In the genomic region with DNA sequence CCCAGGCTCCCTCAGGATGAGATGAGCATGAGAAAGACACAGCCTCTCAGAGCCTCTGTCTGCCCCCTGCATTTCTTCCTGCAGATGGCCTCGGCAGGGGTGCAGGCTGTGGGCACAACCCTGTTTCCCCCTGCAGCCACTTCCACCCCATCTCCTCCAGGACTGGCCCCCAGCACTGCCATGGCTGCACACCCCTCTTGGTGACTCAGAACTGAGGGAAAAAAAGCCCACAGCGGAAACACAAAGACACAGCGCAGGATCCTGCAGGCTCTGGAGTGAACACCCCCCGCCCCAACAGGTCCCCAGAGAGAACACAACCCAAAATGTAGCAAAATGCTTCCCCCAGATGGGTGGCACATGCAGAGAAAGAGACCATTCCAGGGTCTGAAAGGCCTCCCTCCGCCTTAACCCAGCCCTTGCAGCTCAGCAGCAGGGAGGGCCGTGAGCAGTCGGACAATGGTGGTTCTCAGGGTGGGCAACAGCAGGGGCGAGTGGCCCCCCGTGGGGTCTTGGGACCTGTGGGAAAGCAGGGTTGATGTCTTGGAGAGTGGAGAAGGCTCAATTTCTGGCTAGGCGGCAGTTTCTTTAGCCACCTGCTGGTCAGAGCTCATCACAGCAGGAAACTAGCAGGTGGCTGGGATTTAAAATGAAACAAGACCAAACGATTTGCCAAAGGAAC, we compare ENCODE assay signal across 9 cellular contexts. TPM values are rescaled to one million over a fixed set of nuclear protein-coding genes. Genes with fewer than 3 reads are reported as not detected.
DNase-seq lines count a peak whose midpoint lies in the region; ATAC-seq and TF ChIP-seq lines count a peak whose summit lies in the region.
"Had no signal": no experiment of that assay in that cellular context is flagged by ENCODE, and none has a peak within 500 bp of the region (broad histone marks: within the 10 kb centered on the region; RNA-seq: fewer than 3 reads in every experiment).

No MANE protein-coding gene starts in this region.

- no peak overlapping the region for H3K4me3 Mint-ChIP-seq in GM23338

- H3K27ac ChIP-seq in GM23338 (ENCODE audit: low read depth) (no peak overlapping the region), vagina (no peak overlapping the region)

- no peaks in the 10 kb centered on the region for H3K27me3 ChIP-seq in GM23338 (ENCODE audit: insufficient read depth)
- no peaks in the 10 kb centered on the region for H3K27me3 ChIP-seq in vagina

- H2AFZ ChIP-seq in GM23338 = no peak overlapping the region

- TF ChIP-seq CTCF in GM23338 (conservative IDR thresholded peaks at IDR 0.05; ENCODE audit: low read depth in 2 of 2) (peak; percentile 52 to 55), vagina (IDR thresholded peaks at IDR 0.05) (no peak)

- H3K9me3 ChIP-seq in vagina = no peaks in the 10 kb centered on the region

- peaks cover 6% of the 10 kb centered on the region; the same call in 1 of the 2 replicates for H4K20me1 ChIP-seq in GM23338 (replicated peaks; ENCODE audit: insufficient read depth)

- DNase-seq in COLO668 (lab: John Stamatoyannopoulos, UW; ENCODE audit: unreplicated experiment) = peak; percentile 38
- DNase-seq in GM23338 (ENCODE audit: low spot score) = peak; percentile 61
- peak; percentile 18 for DNase-seq in UCSD-AML1 (lab: John Stamatoyannopoulos, UW; ENCODE audit: unreplicated experiment)
- DNase-seq in left kidney (ENCODE audit: low read depth, low spot score) = peak; percentile 42
- no peak for DNase-seq in 8988T
- DNase-seq in GF-D8 (lab: John Stamatoyannopoulos, UW) = no peak
- DNase-seq in vagina (ENCODE audit: extremely low spot score in 2 of 2) = no peak
- no peak for DNase-seq in activated CD4-positive, alpha-beta T cell treated with anti-CD3 and anti-CD28 coated beads for 48 hours
- DNase-seq: NCI-H1436 treated with DMSO at 0.1 percent for 48 hours had no signal

- ATAC-seq in GM23338 = peak; percentile 51

- peaks cover 16% of the 10 kb centered on the region for H3K36me3 Mint-ChIP-seq in GM23338 (ENCODE audit: low read depth)

- H3K27ac Mint-ChIP-seq in GM23338 = no peak overlapping the region; the same call in 1 of the 2 replicates

- intact Hi-C loops in vagina (cut with DNase I) = no loop called here

- H3K9me3 Mint-ChIP-seq in GM23338 = peaks cover 8% of the 10 kb centered on the region; the same call in 2 of the 3 replicates

- H3K79me2 ChIP-seq in GM23338 (replicated peaks; ENCODE audit: insufficient read depth) = peaks cover 33% of the 10 kb centered on the region

- H3K36me3 ChIP-seq in GM23338 (ENCODE audit: insufficient read depth) (no peaks in the 10 kb centered on the region), vagina (peaks cover 0 to 10% of the 10 kb centered on the region in 2 donors)

- TF ChIP-seq POLR2A in vagina (IDR thresholded peaks at IDR 0.05) = no peak

- no peak overlapping the region for H3K4me2 ChIP-seq in GM23338

- no peak overlapping the region for H3K4me3 ChIP-seq in GM23338
- H3K4me3 ChIP-seq in vagina = no peak overlapping the region

- H3K9me2 ChIP-seq in GM23338 (ENCODE audit: insufficient read depth) = no peaks in the 10 kb centered on the region

- H3F3A ChIP-seq in GM23338 (replicated peaks; ENCODE audit: low read depth) = 0 out of 2 replicates have a peak, but pooled peaks cover 5% of the 10 kb centered on the region

- peaks cover 10% of the 10 kb centered on the region for H3K27me3 Mint-ChIP-seq in GM23338 (ENCODE audit: insufficient read depth, low read depth, poor library complexity)

- H3K4me1 Mint-ChIP-seq in GM23338 = peaks cover 7% of the 10 kb centered on the region

- H3K4me1 ChIP-seq in GM23338 (ENCODE audit: insufficient read depth) = no peaks in the 10 kb centered on the region
- peaks cover 16% of the 10 kb centered on the region for H3K4me1 ChIP-seq in vagina

TF ChIP-seq in GM23338, 12 proteins besides CTCF, POLR2A, EP300 and RAD21:
- TF ChIP-seq, protein P1, sequence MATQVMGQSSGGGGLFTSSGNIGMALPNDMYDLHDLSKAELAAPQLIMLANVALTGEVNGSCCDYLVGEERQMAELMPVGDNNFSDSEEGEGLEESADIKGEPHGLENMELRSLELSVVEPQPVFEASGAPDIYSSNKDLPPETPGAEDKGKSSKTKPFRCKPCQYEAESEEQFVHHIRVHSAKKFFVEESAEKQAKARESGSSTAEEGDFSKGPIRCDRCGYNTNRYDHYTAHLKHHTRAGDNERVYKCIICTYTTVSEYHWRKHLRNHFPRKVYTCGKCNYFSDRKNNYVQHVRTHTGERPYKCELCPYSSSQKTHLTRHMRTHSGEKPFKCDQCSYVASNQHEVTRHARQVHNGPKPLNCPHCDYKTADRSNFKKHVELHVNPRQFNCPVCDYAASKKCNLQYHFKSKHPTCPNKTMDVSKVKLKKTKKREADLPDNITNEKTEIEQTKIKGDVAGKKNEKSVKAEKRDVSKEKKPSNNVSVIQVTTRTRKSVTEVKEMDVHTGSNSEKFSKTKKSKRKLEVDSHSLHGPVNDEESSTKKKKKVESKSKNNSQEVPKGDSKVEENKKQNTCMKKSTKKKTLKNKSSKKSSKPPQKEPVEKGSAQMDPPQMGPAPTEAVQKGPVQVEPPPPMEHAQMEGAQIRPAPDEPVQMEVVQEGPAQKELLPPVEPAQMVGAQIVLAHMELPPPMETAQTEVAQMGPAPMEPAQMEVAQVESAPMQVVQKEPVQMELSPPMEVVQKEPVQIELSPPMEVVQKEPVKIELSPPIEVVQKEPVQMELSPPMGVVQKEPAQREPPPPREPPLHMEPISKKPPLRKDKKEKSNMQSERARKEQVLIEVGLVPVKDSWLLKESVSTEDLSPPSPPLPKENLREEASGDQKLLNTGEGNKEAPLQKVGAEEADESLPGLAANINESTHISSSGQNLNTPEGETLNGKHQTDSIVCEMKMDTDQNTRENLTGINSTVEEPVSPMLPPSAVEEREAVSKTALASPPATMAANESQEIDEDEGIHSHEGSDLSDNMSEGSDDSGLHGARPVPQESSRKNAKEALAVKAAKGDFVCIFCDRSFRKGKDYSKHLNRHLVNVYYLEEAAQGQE (IDR thresholded peaks at IDR 0.05; ENCODE audit: unreplicated experiment) = no peak
- no peak for TF ChIP-seq ZNF331 (CRISPR knock-in tag; IDR thresholded peaks at IDR 0.05; ENCODE audit: low read depth)

RNA-seq across cellular contexts. Expression of gene TUBGCP6, which starts 8.0 kb away (rescaled TPM):
- total RNA-seq in GM23338 (2014; rRNA removed; shearing (Covaris generic)) = 32.7 and 47.1 TPM in 2 replicates
- polyA plus RNA-seq in GM23338 (2016; fragmentation: Nextera tagmentation; extraction: Ambion mirVana) = 18.6 TPM in 2 replicates
- 45.4 TPM for total RNA-seq in vagina

RNA-seq across cellular contexts. Expression of gene HDAC10, which starts 14.2 kb away (rescaled TPM):
- 32.4 and 41.9 TPM in 2 replicates for total RNA-seq in GM23338 (2014; rRNA removed; shearing (Covaris generic))
- 4.1 and 5.1 TPM in 2 replicates for polyA plus RNA-seq in GM23338 (2016; fragmentation: Nextera tagmentation; extraction: Ambion mirVana)
- total RNA-seq in vagina = 29.2 TPM

RNA-seq across cellular contexts. Expression of gene MAPK12, which starts 24.6 kb away (rescaled TPM):
- 20.4 and 26.1 TPM in 2 replicates for total RNA-seq in GM23338 (2014; rRNA removed; shearing (Covaris generic))
- polyA plus RNA-seq in GM23338 (2016; fragmentation: Nextera tagmentation; extraction: Ambion mirVana) = 10.4 and 15.8 TPM in 2 replicates
- 15.0 TPM for total RNA-seq in vagina

RNA-seq across cellular contexts. Expression of gene MAPK11, which starts 33.3 kb away (rescaled TPM):
- 1.6 and 1.9 TPM in 2 replicates for total RNA-seq in GM23338 (2014; rRNA removed; shearing (Covaris generic))
- polyA plus RNA-seq in GM23338 (2016; fragmentation: Nextera tagmentation; extraction: Ambion mirVana) = 0.34 and 0.78 TPM in 2 replicates
- total RNA-seq in vagina = 7.4 TPM

RNA-seq across cellular contexts. Expression of gene SELENOO, which starts 36.1 kb away (rescaled TPM):
- 16.9 and 21.3 TPM in 2 replicates for total RNA-seq in GM23338 (2014; rRNA removed; shearing (Covaris generic))
- 6.8 and 8.6 TPM in 2 replicates for polyA plus RNA-seq in GM23338 (2016; fragmentation: Nextera tagmentation; extraction: Ambion mirVana)
- 39.0 TPM for total RNA-seq in vagina

Comparison
In these comparisons a context has a peak if more than half of its experiments do, and no peak if none do; other contexts are left out.
1. DNase-seq: peak in COLO668 (single experiment), GM23338 (single experiment), UCSD-AML1 (single experiment) and left kidney (single experiment); none in 8988T (single experiment), GF-D8 (single experiment), vagina (0 of 2) and activated CD4-positive, alpha-beta T cell treated with anti-CD3 and anti-CD28 coated beads for 48 hours (single experiment).
2. CTCF ChIP-seq: peak in GM23338 (2 of 2); none in vagina (0 of 3).